ENCODE assay signal across 1 cellular context in genomic region chr17:35514561-35514960, GRCh38.
TF ChIP-seq lines count a peak whose summit lies in the region.

No MANE protein-coding gene starts in this region.

TF ChIP-seq in K562, 482 proteins besides CTCF, POLR2A, EP300 and RAD21:
- TF ChIP-seq CHD2 (IDR thresholded peaks at IDR 0.05; ENCODE audit: low read depth, low read length) (no peak), NFIC (IDR thresholded peaks at IDR 0.05) (peak; percentile 60)
TF ChIP-seq in K562: peak in this region for 1.
